In the genomic region with DNA sequence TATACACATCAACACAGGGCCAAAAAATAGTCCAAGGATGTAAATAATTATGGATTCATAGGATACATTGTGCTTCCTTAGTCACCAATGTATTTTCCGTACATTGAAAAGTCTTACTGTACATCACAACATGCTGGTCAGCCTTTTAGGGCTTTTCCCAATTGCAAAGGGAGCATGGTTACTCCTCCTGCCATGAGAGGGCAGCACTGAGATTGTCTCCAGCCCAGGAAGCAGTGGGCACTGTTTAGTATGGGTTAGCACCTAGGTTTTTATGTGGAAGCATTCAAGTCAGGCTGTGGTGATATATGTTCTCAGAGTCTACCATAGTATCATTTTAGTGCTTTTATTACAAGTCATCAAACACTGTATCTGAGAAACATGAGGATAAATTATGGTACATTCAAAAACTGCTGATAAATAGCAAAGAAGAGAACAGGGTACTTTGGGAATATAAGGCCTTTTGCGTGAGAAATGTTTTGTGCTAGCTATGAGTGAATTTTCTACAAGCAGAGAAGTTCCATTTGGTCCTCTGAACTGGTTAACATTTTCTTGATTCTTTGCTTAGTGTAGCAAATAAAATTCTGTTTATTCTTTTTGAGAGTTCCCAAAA, we compare ENCODE assay signal across 8 cellular contexts. TPM values are rescaled to one million over a fixed set of nuclear protein-coding genes. Genes with fewer than 3 reads are reported as not detected.
DNase-seq lines count a peak whose midpoint lies in the region; FAIRE-seq and TF ChIP-seq lines count a peak whose summit lies in the region.

No MANE protein-coding gene starts in this region.

- H3K4me3 ChIP-seq in Loucy (ENCODE audit: low read length, poor library complexity, severe bottlenecking) (no peak overlapping the region), neural cell (ENCODE audit: low read length) (no peak overlapping the region)

- H3K27me3 Mint-ChIP-seq in HFFc6 (ENCODE audit: insufficient read depth) = peaks cover 3% of the 10 kb centered on the region; the same call in 1 of the 2 replicates
- H3K27me3 Mint-ChIP-seq in endothelial cell (ENCODE audit: unreplicated experiment) = no peaks in the 10 kb centered on the region

- no peaks in the 10 kb centered on the region for H3K9me3 Mint-ChIP-seq in HFFc6
- no peaks in the 10 kb centered on the region for H3K9me3 Mint-ChIP-seq in endothelial cell (ENCODE audit: unreplicated experiment)

- H3K9ac ChIP-seq in Loucy (ENCODE audit: low read depth, low read length, poor library complexity, severe bottlenecking) (no peak overlapping the region), neural cell (ENCODE audit: low read length) (no peak overlapping the region)

- FAIRE-seq in GM12891 (lab: Jason Lieb, UNC) = peak; percentile 82

- H3K79me2 ChIP-seq in Loucy (ENCODE audit: insufficient read depth, low read length) (no peaks in the 10 kb centered on the region), neural cell (replicated peaks; ENCODE audit: insufficient read depth, low read length) (peaks cover 16% of the 10 kb centered on the region)

- no peaks in the 10 kb centered on the region for H3K36me3 Mint-ChIP-seq in HFFc6 (ENCODE audit: low read depth)
- no peaks in the 10 kb centered on the region for H3K36me3 Mint-ChIP-seq in endothelial cell (ENCODE audit: low read depth, unreplicated experiment)

- peak; percentile 52 for TF ChIP-seq RAD21 in neural cell (conservative IDR thresholded peaks at IDR 0.05)

- TF ChIP-seq CTCF in AG09319 (IDR thresholded peaks at IDR 0.05; ENCODE audit: low read depth, low read length) = peak; percentile 77
- peak; percentile 92 for TF ChIP-seq CTCF in HFFc6 (IDR thresholded peaks at IDR 0.05)
- TF ChIP-seq CTCF in Loucy (conservative IDR thresholded peaks at IDR 0.05; ENCODE audit: low read length) = peak; percentile 85
- peak; percentile 66 for TF ChIP-seq CTCF in endothelial cell (IDR thresholded peaks at IDR 0.05; ENCODE audit: unreplicated experiment)
- no peak for TF ChIP-seq CTCF in neural cell (IDR thresholded peaks at IDR 0.05; ENCODE audit: poor library complexity, severe bottlenecking)

- no peak for DNase-seq in AG09319 (ENCODE audit: extremely low read depth, low read depth)
- peak; percentile 15 for DNase-seq in GM12891 (ENCODE audit: insufficient read length, low spot score)
- DNase-seq in HFFc6 = peak; percentile 64
- peak; percentile 7 for DNase-seq in SKM-1 treated with dmso at 0.1 percent for 144 hours (lab: John Stamatoyannopoulos, UW; ENCODE audit: unreplicated experiment)
- DNase-seq in endothelial cell (ENCODE audit: low spot score) = peak; percentile 60
- no peak for DNase-seq in cerebellum (ENCODE audit: low spot score)

- no peak overlapping the region for H3K27ac ChIP-seq in neural cell (ENCODE audit: low read length)

- H3K4me1 Mint-ChIP-seq in HFFc6 (ENCODE audit: low read depth) (no peaks in the 10 kb centered on the region), endothelial cell (ENCODE audit: unreplicated experiment) (no peaks in the 10 kb centered on the region)

- H3K27ac Mint-ChIP-seq in HFFc6 (no peak overlapping the region), endothelial cell (ENCODE audit: unreplicated experiment) (no peak overlapping the region)

- H4K20me1 ChIP-seq in Loucy (ENCODE audit: insufficient read depth, low read length, poor library complexity, severe bottlenecking) (no peaks in the 10 kb centered on the region), neural cell (ENCODE audit: insufficient read depth) (no peaks in the 10 kb centered on the region)

- H3K4me2 ChIP-seq in Loucy (ENCODE audit: low read depth, low read length, poor library complexity, severe bottlenecking) (no peak overlapping the region), neural cell (ENCODE audit: low read length) (no peak overlapping the region)

- no peaks in the 10 kb centered on the region for H3K4me1 ChIP-seq in Loucy (ENCODE audit: insufficient read depth, low read length, poor library complexity, severe bottlenecking)

- TF ChIP-seq POLR2A in GM12891 (IDR thresholded peaks at IDR 0.05; ENCODE audit: low read depth, low read length) = no peak

- no peak for TF ChIP-seq EP300 in neural cell (conservative IDR thresholded peaks at IDR 0.05; ENCODE audit: poor library complexity, severe bottlenecking)

- H3K36me3 ChIP-seq in Loucy (ENCODE audit: insufficient read depth, low read length) = no peaks in the 10 kb centered on the region
- H3K36me3 ChIP-seq in neural cell (ENCODE audit: insufficient read depth, low read length) = no peaks in the 10 kb centered on the region

- H3K27me3 ChIP-seq in Loucy (ENCODE audit: insufficient read depth, low read length, poor library complexity, severe bottlenecking) (no peaks in the 10 kb centered on the region), neural cell (ENCODE audit: insufficient read depth, low read depth, low read length) (no peaks in the 10 kb centered on the region)

- no peaks in the 10 kb centered on the region for H3F3A ChIP-seq in Loucy (ENCODE audit: low read depth)
- H3F3A ChIP-seq in neural cell (ENCODE audit: insufficient read depth, low read length, poor library complexity, severe bottlenecking) = no peaks in the 10 kb centered on the region

- no peak overlapping the region for H3K4me3 Mint-ChIP-seq in HFFc6
- no peak overlapping the region for H3K4me3 Mint-ChIP-seq in endothelial cell (ENCODE audit: unreplicated experiment)

- H2AFZ ChIP-seq in Loucy (ENCODE audit: low read length) (no peak overlapping the region), neural cell (ENCODE audit: low read depth, low read length) (no peak overlapping the region)

- H3K9me2 ChIP-seq in Loucy (replicated peaks; ENCODE audit: low read depth, low read length) (no peaks in the 10 kb centered on the region), neural cell (ENCODE audit: insufficient read depth, low read length) (no peaks in the 10 kb centered on the region)

- H3K9me3 ChIP-seq in Loucy (ENCODE audit: insufficient read depth, low read depth, low read length) (no peaks in the 10 kb centered on the region), neural cell (ENCODE audit: low read length) (no peaks in the 10 kb centered on the region)

TF ChIP-seq in GM12891, 5 proteins besides CTCF, POLR2A, EP300 and RAD21:
- TF ChIP-seq POLR2AphosphoS5 (IDR thresholded peaks at IDR 0.05; ENCODE audit: low read depth, low read length) (no peak), PAX5 (IDR thresholded peaks at IDR 0.05; ENCODE audit: insufficient read depth, low read length, severe bottlenecking) (no peak), TAF1 (IDR thresholded peaks at IDR 0.05; ENCODE audit: low read depth, low read length) (no peak)

TF ChIP-seq in neural cell, 6 proteins besides CTCF, POLR2A, EP300 and RAD21:
- TF ChIP-seq TAF1 (IDR thresholded peaks at IDR 0.05; ENCODE audit: low read depth) (no peak), SMC3 (conservative IDR thresholded peaks at IDR 0.05; ENCODE audit: poor library complexity) (peak; percentile 67), POLR2AphosphoS5 (IDR thresholded peaks at IDR 0.05) (no peak), EZH2 (IDR thresholded peaks at IDR 0.05; ENCODE audit: borderline replicate concordance, insufficient read depth, low read length, poor library complexity, severe bottlenecking) (no peak), MXI1 (conservative IDR thresholded peaks at IDR 0.05; ENCODE audit: poor library complexity, severe bottlenecking) (no peak)
- TF ChIP-seq, protein P1, sequence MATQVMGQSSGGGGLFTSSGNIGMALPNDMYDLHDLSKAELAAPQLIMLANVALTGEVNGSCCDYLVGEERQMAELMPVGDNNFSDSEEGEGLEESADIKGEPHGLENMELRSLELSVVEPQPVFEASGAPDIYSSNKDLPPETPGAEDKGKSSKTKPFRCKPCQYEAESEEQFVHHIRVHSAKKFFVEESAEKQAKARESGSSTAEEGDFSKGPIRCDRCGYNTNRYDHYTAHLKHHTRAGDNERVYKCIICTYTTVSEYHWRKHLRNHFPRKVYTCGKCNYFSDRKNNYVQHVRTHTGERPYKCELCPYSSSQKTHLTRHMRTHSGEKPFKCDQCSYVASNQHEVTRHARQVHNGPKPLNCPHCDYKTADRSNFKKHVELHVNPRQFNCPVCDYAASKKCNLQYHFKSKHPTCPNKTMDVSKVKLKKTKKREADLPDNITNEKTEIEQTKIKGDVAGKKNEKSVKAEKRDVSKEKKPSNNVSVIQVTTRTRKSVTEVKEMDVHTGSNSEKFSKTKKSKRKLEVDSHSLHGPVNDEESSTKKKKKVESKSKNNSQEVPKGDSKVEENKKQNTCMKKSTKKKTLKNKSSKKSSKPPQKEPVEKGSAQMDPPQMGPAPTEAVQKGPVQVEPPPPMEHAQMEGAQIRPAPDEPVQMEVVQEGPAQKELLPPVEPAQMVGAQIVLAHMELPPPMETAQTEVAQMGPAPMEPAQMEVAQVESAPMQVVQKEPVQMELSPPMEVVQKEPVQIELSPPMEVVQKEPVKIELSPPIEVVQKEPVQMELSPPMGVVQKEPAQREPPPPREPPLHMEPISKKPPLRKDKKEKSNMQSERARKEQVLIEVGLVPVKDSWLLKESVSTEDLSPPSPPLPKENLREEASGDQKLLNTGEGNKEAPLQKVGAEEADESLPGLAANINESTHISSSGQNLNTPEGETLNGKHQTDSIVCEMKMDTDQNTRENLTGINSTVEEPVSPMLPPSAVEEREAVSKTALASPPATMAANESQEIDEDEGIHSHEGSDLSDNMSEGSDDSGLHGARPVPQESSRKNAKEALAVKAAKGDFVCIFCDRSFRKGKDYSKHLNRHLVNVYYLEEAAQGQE (IDR thresholded peaks at IDR 0.05; ENCODE audit: borderline replicate concordance) = no peak

RNA-seq across cellular contexts. Expression of a gene that starts 34.0 kb away (rescaled TPM):
- polyA plus RNA-seq in GM12891 (2012; ENCODE audit: low read depth, missing spikeins) = not detected
- 1 to 10 TPM in 4 of 6 experiments, not detected in 2; 1.3 to 3.0 (median 2.1) TPM for total RNA-seq in HFFc6 (2021; fragmentation: NEBNext Ultra II Directional; extraction: Animal tissue kit (Norgen Biotek cat#: 25700))
- total RNA-seq in endothelial cell (ENCODE audit: unreplicated experiment) (0.87 TPM), cerebellum (33.7 TPM)
- 57.3 and 62.8 TPM in 2 replicates for polyA plus RNA-seq in neural cell
- 94.2 and 98.6 TPM in 2 replicates for polyA minus RNA-seq in neural cell

Comparison
In these comparisons a context has a peak if more than half of its experiments do, and no peak if none do; other contexts are left out.
1. DNase-seq: peak in GM12891 (single experiment), HFFc6 (single experiment), SKM-1 treated with dmso at 0.1 percent for 144 hours (single experiment) and endothelial cell (single experiment); none in AG09319 (single experiment) and cerebellum (single experiment).